21 cellular contexts compared by ENCODE assay signal in the genomic region with DNA sequence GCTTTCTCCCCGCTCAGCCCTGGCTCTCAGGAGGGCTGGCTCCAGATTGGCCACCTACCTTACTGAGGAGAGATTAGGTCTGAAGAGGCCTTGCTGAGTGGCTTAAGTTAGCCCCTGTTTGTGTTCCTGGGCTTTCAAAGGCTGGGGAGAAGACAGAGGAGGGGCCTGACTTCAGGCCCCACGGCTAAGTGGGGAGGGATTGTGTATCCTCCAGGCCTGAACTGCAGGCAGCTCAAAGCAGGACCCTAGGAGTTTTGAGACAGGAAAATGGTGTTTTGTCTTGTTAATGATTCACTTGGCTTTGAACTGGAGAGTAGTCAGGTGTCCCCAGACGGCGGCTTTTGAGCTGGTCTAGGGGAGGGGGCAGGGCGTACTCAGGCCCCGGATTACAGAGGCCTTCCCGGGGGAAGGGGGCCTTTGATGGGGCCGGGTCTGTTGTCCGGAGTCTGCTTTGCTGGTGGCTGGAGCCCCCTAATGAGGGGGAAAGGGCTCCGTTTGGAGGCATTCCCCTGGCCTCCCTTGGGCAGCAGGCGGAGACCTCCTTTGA.
DNase-seq lines count a peak whose midpoint lies in the region; ATAC-seq and TF ChIP-seq lines count a peak whose summit lies in the region.
"Had no signal": no experiment of that assay in that cellular context is flagged by ENCODE, and none has a peak within 500 bp of the region (broad histone marks: within the 10 kb centered on the region; RNA-seq: fewer than 3 reads in every experiment).

No MANE protein-coding gene starts in this region.

- H2AK5ac ChIP-seq in mesenchymal stem cell (ENCODE audit: low read length, severe bottlenecking): no peak overlapping the region

- H3K9me3 ChIP-seq in cardiac muscle cell (ENCODE audit: low read depth): no peaks in the 10 kb centered on the region
- H3K9me3 ChIP-seq in mesenchymal stem cell (ENCODE audit: control insufficient read depth, low read length): no peaks in the 10 kb centered on the region
- no peaks in the 10 kb centered on the region for H3K9me3 ChIP-seq in upper lobe of right lung
- H3K9me3 ChIP-seq: SJSA1, upper lobe of left lung had no signal

- H3K4me1 ChIP-seq in cardiac muscle cell (ENCODE audit: low read depth) (peaks cover 14% of the 10 kb centered on the region), mesenchymal stem cell (ENCODE audit: control insufficient read depth, insufficient read depth, low read depth, low read length) (peaks cover 9% of the 10 kb centered on the region), upper lobe of right lung (no peaks in the 10 kb centered on the region)
- H3K4me1 ChIP-seq: SJSA1 had no signal

- no peaks in the 10 kb centered on the region for H3K79me1 ChIP-seq in mesenchymal stem cell (replicated peaks; ENCODE audit: low read length, poor library complexity, severe bottlenecking)

- H2AFZ ChIP-seq in mesenchymal stem cell (ENCODE audit: low read depth, low read length): no peak overlapping the region

- TF ChIP-seq CTCF in cardiac muscle cell (IDR thresholded peaks at IDR 0.05; ENCODE audit: low read depth, low read length): no peak
- no peak for TF ChIP-seq CTCF in upper lobe of right lung (IDR thresholded peaks at IDR 0.05)

- no peak overlapping the region for H4K8ac ChIP-seq in mesenchymal stem cell (ENCODE audit: low read length)

- 28% methylated on average over 11 of the region's 11 CpGs for WGBS in mesenchymal stem cell

- intact Hi-C loops in left ventricle myocardium superior (cut with micrococcal nuclease) (no loop called here), upper lobe of right lung (cut with DNase I) (no loop called here)

- H3K4me3 ChIP-seq in cardiac muscle cell: no peak overlapping the region
- no peak overlapping the region for H3K4me3 ChIP-seq in mesenchymal stem cell (ENCODE audit: insufficient read depth in 1 of 2, low read depth in 1 of 2, low read length in 2 of 2)
- no peak overlapping the region for H3K4me3 ChIP-seq in upper lobe of right lung
- H3K4me3 ChIP-seq: SJSA1, upper lobe of left lung had no signal

- H2BK5ac ChIP-seq in mesenchymal stem cell (ENCODE audit: low read depth, low read length, poor library complexity, severe bottlenecking): no peak overlapping the region

- no peak overlapping the region for H2BK120ac ChIP-seq in mesenchymal stem cell (ENCODE audit: low read depth, low read length)

- H3K23ac ChIP-seq in mesenchymal stem cell (ENCODE audit: low read length in 2 of 2): no peak overlapping the region

- no peak overlapping the region for H2BK12ac ChIP-seq in mesenchymal stem cell (ENCODE audit: low read length in 2 of 2)

- H3K14ac ChIP-seq in mesenchymal stem cell (ENCODE audit: low read length in 2 of 2): no peak overlapping the region

- no peaks in the 10 kb centered on the region for H3K27me3 ChIP-seq in cardiac muscle cell
- peaks cover 26 to 76% of the 10 kb centered on the region in 2 experiments for H3K27me3 ChIP-seq in mesenchymal stem cell (ENCODE audit: control insufficient read depth in 1 of 2, insufficient read depth in 1 of 2, low read length in 2 of 2)
- H3K27me3 ChIP-seq in upper lobe of right lung: no peaks in the 10 kb centered on the region
- H3K27me3 ChIP-seq: upper lobe of left lung had no signal

- ATAC-seq in left ventricle myocardium superior (no peak), upper lobe of right lung (peak; percentile 56), GM21447 (IDR thresholded peaks at IDR 0.05; ENCODE audit: unreplicated experiment) (no peak)
- ATAC-seq: esophagus mucosa, right cardiac atrium had no signal

- H2BK15ac ChIP-seq in mesenchymal stem cell (ENCODE audit: low read depth, poor library complexity, severe bottlenecking): no peak overlapping the region

- no peak overlapping the region for H3K9ac ChIP-seq in mesenchymal stem cell (ENCODE audit: low read length)

- H3K27ac ChIP-seq in cardiac muscle cell (peak overlapping the region; percentile 70), mesenchymal stem cell (ENCODE audit: low read length, poor library complexity, severe bottlenecking) (no peak overlapping the region), upper lobe of right lung (peak overlapping the region; percentile 30)
- H3K27ac ChIP-seq: SJSA1 had no signal

- no peak overlapping the region for H4K91ac ChIP-seq in mesenchymal stem cell (ENCODE audit: low read length)

- peak overlapping the region; percentile 17 for H3K4me2 ChIP-seq in mesenchymal stem cell (ENCODE audit: low read length, poor library complexity, severe bottlenecking)

- H3K36me3 ChIP-seq in cardiac muscle cell (no peaks in the 10 kb centered on the region), mesenchymal stem cell (ENCODE audit: control insufficient read depth in 1 of 2, insufficient read depth in 2 of 2, low read depth in 1 of 2, low read length in 2 of 2) (no peaks in the 10 kb centered on the region), upper lobe of right lung (no peaks in the 10 kb centered on the region)
- H3K36me3 ChIP-seq: SJSA1, upper lobe of left lung had no signal

- no peak overlapping the region for H3K4ac ChIP-seq in mesenchymal stem cell (ENCODE audit: low read depth in 1 of 2, low read length in 2 of 2)

- peak in 1 of 2 donors; percentile 76 for DNase-seq in cardiac muscle cell (ENCODE audit: low read depth in 1 of 2, low spot score in 1 of 2)
- no peak for DNase-seq in left ventricle myocardium superior
- peak; percentile 92 for DNase-seq in iPS DF 4.7 (ENCODE audit: extremely low read depth, low spot score)
- DNase-seq in mesenchymal stem cell: no peak
- no peak for DNase-seq in upper lobe of right lung
- no peak for DNase-seq in HCEC 1CT
- DNase-seq in NCI-H69 (lab: John Stamatoyannopoulos, UW): no peak
- DNase-seq: activated CD4-positive, alpha-beta T cell treated with anti-CD3 and anti-CD28 coated beads for 48 hours; activated naive CD8-positive, alpha-beta T cell treated with anti-CD3 and anti-CD28 coated beads for 36 hours; AML-193; DMS79 treated with DMSO at 0.1 percent for 48 hours; effector CD4-positive, alpha-beta T cell; foreskin melanocyte; NCI-H2081 treated with DMSO at 0.1 percent for 48 hours; NCI-H510A; occipital lobe; right cardiac atrium had no signal

- H3K18ac ChIP-seq in mesenchymal stem cell (ENCODE audit: low read depth in 1 of 2, low read length in 2 of 2): no peak overlapping the region
